Comparison of ENCODE assay signal across 9 cellular contexts in genomic region chr6:33592595-33593413, GRCh38. TPM values are rescaled to one million over a fixed set of nuclear protein-coding genes. Genes with fewer than 3 reads are reported as not detected.
DNase-seq lines count a peak whose midpoint lies in the region; ATAC-seq and TF ChIP-seq lines count a peak whose summit lies in the region.
"Had no signal": no experiment of that assay in that cellular context is flagged by ENCODE, and none has a peak within 500 bp of the region (broad histone marks: within the 10 kb centered on the region; RNA-seq: fewer than 3 reads in every experiment).

No MANE protein-coding gene starts in this region.

- no peak for TF ChIP-seq POLR2A in stomach (IDR thresholded peaks at IDR 0.05)

- no peak for TF ChIP-seq CTCF in stomach (IDR thresholded peaks at IDR 0.05)

- H3K27me3 ChIP-seq in stomach = peaks cover 0 to 24% (median 0%) of the 10 kb centered on the region in 3 donors
- no peaks in the 10 kb centered on the region for H3K27me3 ChIP-seq in GM23248 (replicated peaks; ENCODE audit: insufficient read depth)

- H3K4me3 ChIP-seq in iPS-18c (ENCODE audit: insufficient read depth, low read depth, low read length) (peak overlapping the region; percentile 41), stomach (peak overlapping the region; percentile 19 to 45 (median 24)), GM23248 (no peak overlapping the region)

- no peak overlapping the region for H2AFZ ChIP-seq in GM23248

- H3K9me2 ChIP-seq in GM23248 (ENCODE audit: insufficient read depth) = no peaks in the 10 kb centered on the region

- no peak overlapping the region for H3K27ac Mint-ChIP-seq in activated T-helper 1 cell treated with anti-CD3 and anti-CD28 coated beads, Interleukin-12 subunit alpha, Interleukin-12 subunit beta, Interleukin-2, Interleukin-4 antibody, amounts not matched to agents 30 ng/mL and 10 ng/mL and 1 ng/mL, durations not matched to agents 14 hours and 24 hours and 36 hours

- ATAC-seq in GM18868 (IDR thresholded peaks at IDR 0.05; ENCODE audit: unreplicated experiment) (peak; percentile 65), HG03520 (IDR thresholded peaks at IDR 0.05; ENCODE audit: unreplicated experiment) (peak; percentile 45)

- H3K9me3 Mint-ChIP-seq in activated T-helper 1 cell treated with anti-CD3 and anti-CD28 coated beads, Interleukin-12 subunit alpha, Interleukin-12 subunit beta, Interleukin-2, Interleukin-4 antibody, amounts not matched to agents 30 ng/mL and 10 ng/mL and 1 ng/mL, durations not matched to agents 14 hours and 24 hours and 36 hours = no peaks in the 10 kb centered on the region

- H3K79me2 ChIP-seq in GM23248 (ENCODE audit: insufficient read depth) = no peaks in the 10 kb centered on the region

- H4K20me1 ChIP-seq in GM23248 (ENCODE audit: insufficient read depth) = no peaks in the 10 kb centered on the region

- H3K36me3 Mint-ChIP-seq in activated T-helper 1 cell treated with anti-CD3 and anti-CD28 coated beads, Interleukin-12 subunit alpha, Interleukin-12 subunit beta, Interleukin-2, Interleukin-4 antibody, amounts not matched to agents 30 ng/mL and 10 ng/mL and 1 ng/mL, durations not matched to agents 14 hours and 24 hours and 36 hours (ENCODE audit: low read depth) = peaks cover 2% of the 10 kb centered on the region

- H3F3A ChIP-seq in GM23248 (ENCODE audit: insufficient read depth) = no peaks in the 10 kb centered on the region

- H3K4me1 ChIP-seq in stomach = peaks cover 13 to 40% (median 35%) of the 10 kb centered on the region in 4 donors
- H3K4me1 ChIP-seq in GM23248 (ENCODE audit: insufficient read depth) = peaks cover 15% of the 10 kb centered on the region

- H3K4me3 Mint-ChIP-seq in activated T-helper 1 cell treated with anti-CD3 and anti-CD28 coated beads, Interleukin-12 subunit alpha, Interleukin-12 subunit beta, Interleukin-2, Interleukin-4 antibody, amounts not matched to agents 30 ng/mL and 10 ng/mL and 1 ng/mL, durations not matched to agents 14 hours and 24 hours and 36 hours = peak overlapping the region; percentile 51

- peaks cover 2% of the 10 kb centered on the region for H3K9me3 ChIP-seq in iPS-18c (ENCODE audit: control insufficient read depth, insufficient read depth, low read length)
- H3K9me3 ChIP-seq in stomach = no peaks in the 10 kb centered on the region
- no peaks in the 10 kb centered on the region for H3K9me3 ChIP-seq in GM23248 (ENCODE audit: low read depth)

- H3K27me3 Mint-ChIP-seq in activated T-helper 1 cell treated with anti-CD3 and anti-CD28 coated beads, Interleukin-12 subunit alpha, Interleukin-12 subunit beta, Interleukin-2, Interleukin-4 antibody, amounts not matched to agents 30 ng/mL and 10 ng/mL and 1 ng/mL, durations not matched to agents 14 hours and 24 hours and 36 hours (ENCODE audit: insufficient read depth) = peaks cover 11% of the 10 kb centered on the region

- H3K36me3 ChIP-seq in stomach (no peaks in the 10 kb centered on the region), GM23248 (ENCODE audit: low read depth) (no peaks in the 10 kb centered on the region)

- WGBS in stomach, 5 donors = 29 to 53% (median 32%) methylated on average over 32 to 57 of the region's 57 CpGs
- WGBS in GM23248 (ENCODE audit: low coverage in 1 of 2, low lambda C conversion rate in 2 of 2, missing lambda C conversion rate in 2 of 2), 2 experiments = 72 to 78% methylated on average over 38 to 56 of the region's 57 CpGs

- peaks cover 22% of the 10 kb centered on the region for H3K4me1 Mint-ChIP-seq in activated T-helper 1 cell treated with anti-CD3 and anti-CD28 coated beads, Interleukin-12 subunit alpha, Interleukin-12 subunit beta, Interleukin-2, Interleukin-4 antibody, amounts not matched to agents 30 ng/mL and 10 ng/mL and 1 ng/mL, durations not matched to agents 14 hours and 24 hours and 36 hours (ENCODE audit: low read depth)

- no peak for TF ChIP-seq EP300 in stomach (IDR thresholded peaks at IDR 0.05)

- intact Hi-C loops in activated T-helper 1 cell treated with anti-CD3 and anti-CD28 coated beads, Interleukin-12 subunit alpha, Interleukin-12 subunit beta, Interleukin-2, Interleukin-4 antibody, amounts not matched to agents 30 ng/mL and 10 ng/mL and 1 ng/mL, durations not matched to agents 14 hours and 24 hours and 36 hours (cut with micrococcal nuclease) = no loop called here
- intact Hi-C loops in stomach (cut with DNase I; ENCODE audit: low total_unique reads) = no loop called here

- DNase-seq in activated T-helper 1 cell treated with anti-CD3 and anti-CD28 coated beads, Interleukin-12 subunit alpha, Interleukin-12 subunit beta, Interleukin-2, Interleukin-4 antibody, amounts not matched to agents 30 ng/mL and 10 ng/mL and 1 ng/mL, durations not matched to agents 14 hours and 24 hours and 36 hours (ENCODE audit: low spot score) = no peak
- peak; percentile 62 for DNase-seq in stomach
- no peak for DNase-seq in GM23248
- no peak for DNase-seq in middle frontal gyrus (ENCODE audit: extremely low spot score, low spot score)
- no peak for DNase-seq in NCI-H2171 treated with DMSO at 0.1 percent for 48 hours (lab: John Stamatoyannopoulos, UW)

- H3K27ac ChIP-seq in stomach = peak overlapping the region; percentile 46 to 69 (median 48)
- no peak overlapping the region for H3K27ac ChIP-seq in GM23248
- H3K27ac ChIP-seq: HL-60 had no signal

- H3K9ac ChIP-seq in GM23248 = no peak overlapping the region

- in situ Hi-C loops in GM23248 (cut with MboI) = loop anchor here (25.0 kb wide), 1 partner anchor 444 kb away; no protein-coding TSS in a partner anchor

- H3K4me2 ChIP-seq in GM23248 (ENCODE audit: unreplicated experiment) = no peak overlapping the region

RNA-seq across cellular contexts. Expression of gene BAK1, which starts 12.7 kb away (rescaled TPM):
- total RNA-seq in activated T-helper 1 cell treated with anti-CD3 and anti-CD28 coated beads, Interleukin-12 subunit alpha, Interleukin-12 subunit beta, Interleukin-2, Interleukin-4 antibody, amounts not matched to agents 30 ng/mL and 10 ng/mL and 1 ng/mL, durations not matched to agents 14 hours and 24 hours and 36 hours = 67.0 and 67.9 TPM in 2 replicates
- 10 to 100 TPM in 3 of 5 donors, 1 to 10 TPM in 2; 2.9 to 97.0 (median 22.3) TPM for total RNA-seq in stomach
- 10 to 100 TPM; 14.6 to 31.5 (median 24.6) TPM for polyA plus RNA-seq in stomach
- 18.8 and 22.5 TPM in 2 replicates for total RNA-seq in GM23248 (2014; rRNA removed; shearing (Covaris generic))
- 30.7 and 37.1 TPM in 2 replicates for polyA plus RNA-seq in GM23248 (2016; fragmentation: Nextera tagmentation; extraction: Ambion mirVana)

RNA-seq across cellular contexts. Expression of gene ITPR3, which starts 28.3 kb away (rescaled TPM):
- total RNA-seq in activated T-helper 1 cell treated with anti-CD3 and anti-CD28 coated beads, Interleukin-12 subunit alpha, Interleukin-12 subunit beta, Interleukin-2, Interleukin-4 antibody, amounts not matched to agents 30 ng/mL and 10 ng/mL and 1 ng/mL, durations not matched to agents 14 hours and 24 hours and 36 hours = 42.7 and 42.9 TPM in 2 replicates
- 100 to 1,000 TPM in 3 of 5 donors, 10 to 100 TPM in 2; 46.3 to 149 (median 105) TPM for total RNA-seq in stomach
- polyA plus RNA-seq in stomach (10 to 100 TPM; 14.1 to 17.1 (median 14.3) TPM), GM23248 (2016; fragmentation: Nextera tagmentation; extraction: Ambion mirVana) (4.8 and 4.9 TPM in 2 replicates)
- 10.4 and 14.3 TPM in 2 replicates for total RNA-seq in GM23248 (2014; rRNA removed; shearing (Covaris generic))
